ENCODE assay signal across 16 cellular contexts in the genomic region with DNA sequence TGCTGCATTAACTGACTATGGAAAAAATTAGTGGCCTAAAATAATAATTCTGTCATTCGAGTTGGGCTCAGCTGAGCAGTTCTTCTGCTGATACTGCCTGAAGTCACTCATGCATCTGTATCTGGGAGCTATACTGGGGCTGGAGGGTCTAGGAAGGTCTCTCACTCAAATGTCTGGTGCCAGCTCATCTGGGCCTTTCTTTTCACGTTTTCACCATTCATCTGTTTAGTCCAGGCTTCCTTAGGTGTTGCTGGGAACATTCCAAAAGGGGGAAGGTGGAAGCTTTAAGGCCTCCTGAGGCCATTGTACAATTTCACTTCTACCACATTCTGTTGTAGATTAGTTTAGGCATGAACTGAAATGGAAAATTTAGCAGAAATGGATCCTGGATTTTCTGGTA. TPM values are rescaled to one million over a fixed set of nuclear protein-coding genes. Genes with fewer than 3 reads are reported as not detected.
DNase-seq lines count a peak whose midpoint lies in the region; TF ChIP-seq lines count a peak whose summit lies in the region.
"Had no signal": no experiment of that assay in that cellular context is flagged by ENCODE, and none has a peak within 500 bp of the region (broad histone marks: within the 10 kb centered on the region; RNA-seq: fewer than 3 reads in every experiment).

No MANE protein-coding gene starts in this region.

- H3K27me3 ChIP-seq in adipocyte (replicated peaks; ENCODE audit: control insufficient read depth, insufficient read depth, low read length) (no peaks in the 10 kb centered on the region), tibial artery (no peaks in the 10 kb centered on the region)

- 91 to 100% methylated on average over 1 of the region's 2 CpGs for WGBS in mesodermal cell (ENCODE audit: insufficient coverage in 2 of 2), 2 experiments

- H3K27ac ChIP-seq in mesodermal cell (ENCODE audit: low read depth, low read length, severe bottlenecking) (peak overlapping the region; percentile 65), tibial artery (peak overlapping the region; percentile 66 to 69), caudate nucleus (ENCODE audit: low read depth, low read length) (no peak overlapping the region)

- peak overlapping the region; percentile 66 for H3K9ac ChIP-seq in adipocyte (ENCODE audit: low read length)

- no peak for TF ChIP-seq CTCF in tibial artery (IDR thresholded peaks at IDR 0.05)

- H3K4me1 ChIP-seq in adipocyte (ENCODE audit: control insufficient read depth, insufficient read depth, low read length) (peaks cover 52% of the 10 kb centered on the region), mesodermal cell (ENCODE audit: control insufficient read depth, insufficient read depth, low read length, poor library complexity, severe bottlenecking) (peaks cover 16% of the 10 kb centered on the region), tibial artery (peaks cover 0 to 84% (median 29%) of the 10 kb centered on the region in 4 donors)

- intact Hi-C loops in tibial artery (cut with DNase I; ENCODE audit: low total_unique reads), result no loop called here

- H3K4me3 ChIP-seq in adipocyte (ENCODE audit: low read length), result no peak overlapping the region
- no peak overlapping the region for H3K4me3 ChIP-seq in mesodermal cell (ENCODE audit: extremely low read depth, insufficient read depth, low read length, poor library complexity, severe bottlenecking)
- no peak overlapping the region for H3K4me3 ChIP-seq in tibial artery

- DNase-seq in HS-27A (ENCODE audit: low read depth) (peak; percentile 9), adipocyte (ENCODE audit: low read depth) (no peak), tibial artery (no peak), caudate nucleus (lab: John Stamatoyannopoulos, UW) (no peak), MV-4-11 (lab: John Stamatoyannopoulos, UW) (no peak), CD1c-positive myeloid dendritic cell (ENCODE audit: extremely low spot score) (no peak), GF-D8 (lab: John Stamatoyannopoulos, UW) (no peak)
- DNase-seq: activated CD4-positive, alpha-beta T cell treated with anti-CD3 and anti-CD28 coated beads for 4 hours; activated naive CD8-positive, alpha-beta T cell treated with anti-CD3 and anti-CD28 coated beads, Interleukin-2, amount 10 ng/mL, durations not matched to agents 7 days and 5 days; CD4-positive, alpha-beta T cell; Kasumi-1; NCI-H1694; NCI-H510A treated with DMSO at 0.1 percent for 48 hours; posterior cingulate gyrus; stimulated activated CD4-positive, alpha-beta T cell treated with anti-CD3 and anti-CD28 coated beads, Interleukin-4, amount 100 ng/mL, for 1 hour had no signal

- H3K36me3 ChIP-seq in adipocyte (ENCODE audit: control insufficient read depth, insufficient read depth, low read length, severe bottlenecking) (peaks cover 9% of the 10 kb centered on the region), mesodermal cell (ENCODE audit: control insufficient read depth, insufficient read depth, low read length) (peaks cover 48% of the 10 kb centered on the region), tibial artery (no peaks in the 10 kb centered on the region)

- H3K9me3 ChIP-seq in adipocyte (ENCODE audit: control insufficient read depth, low read length) (no peaks in the 10 kb centered on the region), mesodermal cell (ENCODE audit: control insufficient read depth, low read length) (no peaks in the 10 kb centered on the region), tibial artery (no peaks in the 10 kb centered on the region)

RNA-seq across cellular contexts. Expression of gene YAP1, which starts 28.0 kb away (rescaled TPM):
- polyA plus RNA-seq in mesodermal cell (2013, experiment 1 of 2), result 137 TPM
- 131 TPM for polyA plus RNA-seq in mesodermal cell (2013, experiment 2 of 2)
